In genomic region chr10:76769587-76769986, GRCh38 we compare ENCODE assay signal across 18 cellular contexts.
DNase-seq lines count a peak whose midpoint lies in the region; ATAC-seq and TF ChIP-seq lines count a peak whose summit lies in the region.
"Had no signal": no experiment of that assay in that cellular context is flagged by ENCODE, and none has a peak within 500 bp of the region (broad histone marks: within the 10 kb centered on the region; RNA-seq: fewer than 3 reads in every experiment).

No MANE protein-coding gene starts in this region.

- H3K27me3 ChIP-seq in rectal smooth muscle tissue (ENCODE audit: control insufficient read depth, insufficient read depth, low read length) = no peaks in the 10 kb centered on the region
- no peaks in the 10 kb centered on the region for H3K27me3 ChIP-seq in CD8-positive, alpha-beta memory T cell (ENCODE audit: insufficient read depth, low read length, poor library complexity, severe bottlenecking)

- POLR2A ChIA-PET in CD8-positive, alpha-beta memory T cell (lab: Charles Lee) = no interaction called here

- no peak overlapping the region for H3K4me3 Mint-ChIP-seq in stimulated activated memory B cell treated with anti-CD40 and anti-IgM and Interleukin-4, amounts not matched to agents 10 μg/mL and 1 μg/mL and 100 μg/mL, for 72 hours
- no peak overlapping the region for H3K4me3 Mint-ChIP-seq in CD8-positive, alpha-beta memory T cell
- H3K4me3 Mint-ChIP-seq: CD4-positive, alpha-beta memory T cell; HFFc6 had no signal

- peaks cover 8% of the 10 kb centered on the region for H3K9me3 Mint-ChIP-seq in stimulated activated memory B cell treated with anti-CD40 and anti-IgM and Interleukin-4, amounts not matched to agents 10 μg/mL and 1 μg/mL and 100 μg/mL, for 72 hours
- H3K9me3 Mint-ChIP-seq in CD8-positive, alpha-beta memory T cell = peaks cover 3 to 13% (median 7%) of the 10 kb centered on the region in 5 donors
- H3K9me3 Mint-ChIP-seq: HFFc6 had no signal

- no peak overlapping the region for H3K4me3 ChIP-seq in rectal smooth muscle tissue (ENCODE audit: low read length)
- H3K4me3 ChIP-seq in CD8-positive, alpha-beta memory T cell (ENCODE audit: low read length) = no peak overlapping the region
- H3K4me3 ChIP-seq: A549, HAP-1 had no signal

- CTCF ChIA-PET in CD8-positive, alpha-beta memory T cell (lab: Charles Lee) = no interaction called here

- no peak overlapping the region for H3K27ac Mint-ChIP-seq in stimulated activated memory B cell treated with anti-CD40 and anti-IgM and Interleukin-4, amounts not matched to agents 10 μg/mL and 1 μg/mL and 100 μg/mL, for 72 hours
- no peak overlapping the region for H3K27ac Mint-ChIP-seq in CD8-positive, alpha-beta memory T cell
- H3K27ac Mint-ChIP-seq: CD4-positive, alpha-beta memory T cell; HFFc6 had no signal

- no peaks in the 10 kb centered on the region for H3K9me3 ChIP-seq in CD8-positive, alpha-beta memory T cell (ENCODE audit: low read length)
- H3K9me3 ChIP-seq: A549, HAP-1 had no signal

- no peaks in the 10 kb centered on the region for H3K27me3 Mint-ChIP-seq in stimulated activated memory B cell treated with anti-CD40 and anti-IgM and Interleukin-4, amounts not matched to agents 10 μg/mL and 1 μg/mL and 100 μg/mL, for 72 hours
- H3K27me3 Mint-ChIP-seq in CD8-positive, alpha-beta memory T cell = peaks cover 0 to 3% of the 10 kb centered on the region in 2 donors
- H3K27me3 Mint-ChIP-seq: CD4-positive, alpha-beta memory T cell had no signal

- peak overlapping the region; percentile 62 for H3K27ac ChIP-seq in rectal smooth muscle tissue (ENCODE audit: low read depth, low read length)
- H3K27ac ChIP-seq in CD8-positive, alpha-beta memory T cell (ENCODE audit: low read depth, low read length) = no peak overlapping the region
- H3K27ac ChIP-seq: A549 had no signal

- no peaks in the 10 kb centered on the region for H3K36me3 Mint-ChIP-seq in stimulated activated memory B cell treated with anti-CD40 and anti-IgM and Interleukin-4, amounts not matched to agents 10 μg/mL and 1 μg/mL and 100 μg/mL, for 72 hours
- no peaks in the 10 kb centered on the region for H3K36me3 Mint-ChIP-seq in CD8-positive, alpha-beta memory T cell
- H3K36me3 Mint-ChIP-seq: CD4-positive, alpha-beta memory T cell had no signal

- DNase-seq in AG09319 (ENCODE audit: extremely low read depth, low read depth) = peak; percentile 1
- peak; percentile 51 for DNase-seq in fibroblast of peridontal ligament (ENCODE audit: extremely low read depth)
- DNase-seq in stromal cell of bone marrow (ENCODE audit: low read depth) = peak; percentile 6
- DNase-seq in CD8-positive, alpha-beta memory T cell = no peak
- DNase-seq in NCI-H748 (lab: John Stamatoyannopoulos, UW; ENCODE audit: unreplicated experiment) = no peak
- DNase-seq: 8988T; ACHN; C1 segment of cervical spinal cord; Caco-2; CD4-positive, alpha-beta memory T cell; DMS153; DND-41; GOT3; HFFc6 had no signal

- no peaks in the 10 kb centered on the region for H3K4me1 Mint-ChIP-seq in stimulated activated memory B cell treated with anti-CD40 and anti-IgM and Interleukin-4, amounts not matched to agents 10 μg/mL and 1 μg/mL and 100 μg/mL, for 72 hours
- H3K4me1 Mint-ChIP-seq in CD8-positive, alpha-beta memory T cell = no peaks in the 10 kb centered on the region
- H3K4me1 Mint-ChIP-seq: CD4-positive, alpha-beta memory T cell had no signal

- ATAC-seq in stimulated activated memory B cell treated with anti-CD40 and anti-IgM and Interleukin-4, amounts not matched to agents 10 μg/mL and 1 μg/mL and 100 μg/mL, for 72 hours = no peak
- ATAC-seq: A549 had no signal

- H3K9ac ChIP-seq in rectal smooth muscle tissue (ENCODE audit: low read length) = no peak overlapping the region

- H3K4me1 ChIP-seq in rectal smooth muscle tissue (ENCODE audit: control insufficient read depth, insufficient read depth, low read length) = peaks cover 9% of the 10 kb centered on the region
- no peaks in the 10 kb centered on the region for H3K4me1 ChIP-seq in CD8-positive, alpha-beta memory T cell (ENCODE audit: insufficient read depth, low read length)
- H3K4me1 ChIP-seq: A549, Caco-2, HAP-1 had no signal

- TF ChIP-seq CTCF in AG09319 (IDR thresholded peaks at IDR 0.05; ENCODE audit: low read depth, low read length) = no peak

- H3K36me3 ChIP-seq in rectal smooth muscle tissue (ENCODE audit: control insufficient read depth, insufficient read depth, low read length) = no peaks in the 10 kb centered on the region
- no peaks in the 10 kb centered on the region for H3K36me3 ChIP-seq in CD8-positive, alpha-beta memory T cell (ENCODE audit: insufficient read depth, low read length)
- H3K36me3 ChIP-seq: HAP-1 had no signal

Comparison
In these comparisons a context has a peak if more than half of its experiments do, and no peak if none do; other contexts are left out.
1. DNase-seq: peak in AG09319 (single experiment), fibroblast of peridontal ligament (single experiment) and stromal cell of bone marrow (single experiment); none in CD8-positive, alpha-beta memory T cell (0 of 5) and NCI-H748 (single experiment).